Comparison of ENCODE assay signal across 12 cellular contexts in the genomic region with DNA sequence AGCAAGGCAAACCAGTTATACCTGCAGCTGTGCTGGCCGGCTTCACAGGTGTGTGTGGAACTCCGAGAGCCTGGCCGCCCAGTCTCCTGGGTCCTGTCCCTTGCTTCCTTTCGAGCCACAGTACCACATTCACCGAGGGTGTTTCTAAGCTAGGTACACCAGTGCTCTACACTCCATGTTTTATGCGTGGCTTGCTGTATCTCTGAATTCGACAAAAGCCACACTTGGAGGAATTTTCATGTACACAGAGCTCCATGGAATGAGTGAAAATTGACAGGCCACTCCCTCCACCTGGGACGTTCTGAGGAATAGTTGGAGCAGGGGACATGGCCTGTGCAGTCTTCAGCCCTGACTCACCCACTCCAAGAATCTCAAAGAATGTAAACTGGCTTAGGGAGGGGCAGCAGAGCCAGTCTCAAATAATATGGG. TPM values are rescaled to one million over a fixed set of nuclear protein-coding genes. Genes with fewer than 3 reads are reported as not detected.
DNase-seq lines count a peak whose midpoint lies in the region; ATAC-seq and TF ChIP-seq lines count a peak whose summit lies in the region.
"Had no signal": no experiment of that assay in that cellular context is flagged by ENCODE, and none has a peak within 500 bp of the region (broad histone marks: within the 10 kb centered on the region; RNA-seq: fewer than 3 reads in every experiment).

No MANE protein-coding gene starts in this region.

- no peaks in the 10 kb centered on the region for H3K9me3 Mint-ChIP-seq in Caco-2 (ENCODE audit: unreplicated experiment)
- H3K9me3 Mint-ChIP-seq in stimulated activated naive B cell treated with anti-CD40 and anti-IgM and Interleukin-4, amounts not matched to agents 10 μg/mL and 1 μg/mL and 100 μg/mL, for 72 hours = peaks cover 0 to 3% of the 10 kb centered on the region in 2 donors
- H3K9me3 Mint-ChIP-seq: activated naive CD4-positive, alpha-beta T cell treated with anti-CD3 and anti-CD28 coated beads, Interleukin-2, amount 50 U/mL, for 24 hours had no signal

- H3K9me3 ChIP-seq in Caco-2 (no peaks in the 10 kb centered on the region), SJSA1 (replicated peaks) (no peaks in the 10 kb centered on the region)

- ATAC-seq in foreskin keratinocyte = peak; percentile 63
- no peak for ATAC-seq in stimulated activated naive B cell treated with anti-CD40 and anti-IgM and Interleukin-4, amounts not matched to agents 10 μg/mL and 1 μg/mL and 100 μg/mL, for 72 hours (replicated peaks)
- no peak for ATAC-seq in HG02885 (IDR thresholded peaks at IDR 0.05; ENCODE audit: poor library complexity, unreplicated experiment)

- BruUV-seq in Caco-2 (replicated peaks; lab: Mats Ljungman, UMichigan) = no TSS peak

- H3K27me3 Mint-ChIP-seq in Caco-2 (ENCODE audit: insufficient read depth, unreplicated experiment) = no peaks in the 10 kb centered on the region
- no peaks in the 10 kb centered on the region for H3K27me3 Mint-ChIP-seq in stimulated activated naive B cell treated with anti-CD40 and anti-IgM and Interleukin-4, amounts not matched to agents 10 μg/mL and 1 μg/mL and 100 μg/mL, for 72 hours
- H3K27me3 Mint-ChIP-seq: activated naive CD4-positive, alpha-beta T cell treated with anti-CD3 and anti-CD28 coated beads, Interleukin-2, amount 50 U/mL, for 24 hours; CD4-positive, alpha-beta memory T cell; IgD-negative memory B cell had no signal

- H3K4me3 ChIP-seq in Caco-2 (ENCODE audit: low read depth, low read length) (no peak overlapping the region), SJSA1 (no peak overlapping the region), retinal pigment epithelial cell (ENCODE audit: low read length) (no peak overlapping the region)

- peak overlapping the region; percentile 85 for H3K27ac Mint-ChIP-seq in Caco-2 (ENCODE audit: unreplicated experiment)
- H3K27ac Mint-ChIP-seq in stimulated activated naive B cell treated with anti-CD40 and anti-IgM and Interleukin-4, amounts not matched to agents 10 μg/mL and 1 μg/mL and 100 μg/mL, for 72 hours = no peak overlapping the region
- H3K27ac Mint-ChIP-seq: activated naive CD4-positive, alpha-beta T cell treated with anti-CD3 and anti-CD28 coated beads, Interleukin-2, amount 50 U/mL, for 24 hours; CD4-positive, alpha-beta memory T cell; IgD-negative memory B cell had no signal

- intact Hi-C loops in Caco-2 (cut with micrococcal nuclease; ENCODE audit: unreplicated experiment) = loop anchor here (2.0 kb wide), 1 partner anchor 13 kb away; no protein-coding TSS in a partner anchor

- H3K4me3 Mint-ChIP-seq in Caco-2 (ENCODE audit: unreplicated experiment) = peak overlapping the region; percentile 38
- H3K4me3 Mint-ChIP-seq in stimulated activated naive B cell treated with anti-CD40 and anti-IgM and Interleukin-4, amounts not matched to agents 10 μg/mL and 1 μg/mL and 100 μg/mL, for 72 hours = no peak overlapping the region
- H3K4me3 Mint-ChIP-seq: activated naive CD4-positive, alpha-beta T cell treated with anti-CD3 and anti-CD28 coated beads, Interleukin-2, amount 50 U/mL, for 24 hours; CD4-positive, alpha-beta memory T cell; IgD-negative memory B cell had no signal

- no peaks in the 10 kb centered on the region for H3K4me1 Mint-ChIP-seq in Caco-2 (ENCODE audit: low read depth, unreplicated experiment)
- no peaks in the 10 kb centered on the region for H3K4me1 Mint-ChIP-seq in stimulated activated naive B cell treated with anti-CD40 and anti-IgM and Interleukin-4, amounts not matched to agents 10 μg/mL and 1 μg/mL and 100 μg/mL, for 72 hours
- H3K4me1 Mint-ChIP-seq: activated naive CD4-positive, alpha-beta T cell treated with anti-CD3 and anti-CD28 coated beads, Interleukin-2, amount 50 U/mL, for 24 hours; IgD-negative memory B cell had no signal

- DNase-seq in Caco-2 (peak; percentile 63 to 80), SJSA1 (ENCODE audit: low read depth in 1 of 2, low spot score in 2 of 2) (peak; percentile 91 to 94), foreskin keratinocyte (peak; percentile 69 to 88), retinal pigment epithelial cell (ENCODE audit: low read depth) (peak; percentile 70), superior temporal gyrus (ENCODE audit: extremely low spot score) (no peak), HUDEP-2 (lab: John Stamatoyannopoulos, UW; ENCODE audit: unreplicated experiment in 76 of 76) (no peak)
- no peak for DNase-seq in stimulated activated naive B cell treated with anti-CD40 and anti-IgM and Interleukin-4, amounts not matched to agents 10 μg/mL and 1 μg/mL and 100 μg/mL, for 72 hours
- DNase-seq: CD4-positive, alpha-beta memory T cell; NCI-H524 had no signal

- POLR2A ChIA-PET in Caco-2 (lab: Charles Lee) = interaction anchor here (0.6 to 1.0 kb wide), 2 partner anchors 12 to 32 kb away, joined by 3 read pairs; no protein-coding TSS in a partner anchor

- H3K27ac ChIP-seq in SJSA1 = peak overlapping the region; percentile 63
- H3K27ac ChIP-seq in foreskin keratinocyte = peak overlapping the region; percentile 19

- H3K36me3 Mint-ChIP-seq in Caco-2 (ENCODE audit: insufficient read depth, unreplicated experiment) = peaks cover 93% of the 10 kb centered on the region
- peaks cover 52 to 66% of the 10 kb centered on the region in 2 donors for H3K36me3 Mint-ChIP-seq in stimulated activated naive B cell treated with anti-CD40 and anti-IgM and Interleukin-4, amounts not matched to agents 10 μg/mL and 1 μg/mL and 100 μg/mL, for 72 hours

- H3K36me3 ChIP-seq in Caco-2 (ENCODE audit: control insufficient read depth, insufficient read depth, low read length) = peaks cover 18% of the 10 kb centered on the region
- H3K36me3 ChIP-seq in SJSA1 = peaks cover 95% of the 10 kb centered on the region

- peaks cover 15% of the 10 kb centered on the region for H3K4me1 ChIP-seq in Caco-2
- H3K4me1 ChIP-seq in SJSA1 (replicated peaks) = peaks cover 80% of the 10 kb centered on the region
- peaks cover 20% of the 10 kb centered on the region for H3K4me1 ChIP-seq in foreskin keratinocyte

- CTCF ChIA-PET in Caco-2 (lab: Charles Lee) = no interaction called here

- H3K27me3 ChIP-seq in Caco-2 (replicated peaks; ENCODE audit: control insufficient read depth, insufficient read depth, low read length) = no peaks in the 10 kb centered on the region
- no peaks in the 10 kb centered on the region for H3K27me3 ChIP-seq in SJSA1 (replicated peaks)
- H3K27me3 ChIP-seq in foreskin keratinocyte = no peaks in the 10 kb centered on the region

- no peak for TF ChIP-seq CTCF in Caco-2 (IDR thresholded peaks at IDR 0.05; ENCODE audit: insufficient read depth in 1 of 2, low read depth in 1 of 2, low read length in 1 of 2, severe bottlenecking in 1 of 2, unreplicated experiment in 1 of 2)
- TF ChIP-seq CTCF in foreskin keratinocyte (conservative IDR thresholded peaks at IDR 0.05) = no peak
- no peak for TF ChIP-seq CTCF in retinal pigment epithelial cell (conservative IDR thresholded peaks at IDR 0.05; ENCODE audit: low read depth, low read length)

RNA-seq across cellular contexts. Expression of a gene that starts 14.0 kb away (rescaled TPM):
- total RNA-seq in Caco-2 (2022) (20.4 and 26.9 TPM in 2 replicates), foreskin keratinocyte (46.4 and 61.5 TPM in 2 replicates)
- total RNA-seq in SJSA1 (2014; rRNA removed; shearing (Covaris generic)) = 44.4 and 48.2 TPM in 2 replicates
- polyA plus RNA-seq in foreskin keratinocyte = 21.4 and 32.5 TPM in 2 replicates

Comparison
In these comparisons a context has a peak if more than half of its experiments do, and no peak if none do; other contexts are left out.
1. DNase-seq: peak in Caco-2 (2 of 2), SJSA1 (2 of 2), foreskin keratinocyte (2 of 2) and retinal pigment epithelial cell (single experiment); none in superior temporal gyrus (single experiment), stimulated activated naive B cell treated with anti-CD40 and anti-IgM and Interleukin-4, amounts not matched to agents 10 μg/mL and 1 μg/mL and 100 μg/mL, for 72 hours (single experiment) and HUDEP-2 (0 of 76).